Comparison of ENCODE assay signal across 9 cellular contexts in genomic region chr6:139708342-139709199, GRCh38.
DNase-seq lines count a peak whose midpoint lies in the region; ATAC-seq and TF ChIP-seq lines count a peak whose summit lies in the region.
"Had no signal": no experiment of that assay in that cellular context is flagged by ENCODE, and none has a peak within 500 bp of the region (broad histone marks: within the 10 kb centered on the region; RNA-seq: fewer than 3 reads in every experiment).

No MANE protein-coding gene starts in this region.

- peaks cover 0 to 5% (median 2%) of the 10 kb centered on the region in 5 donors for H3K27me3 Mint-ChIP-seq in naive thymus-derived CD8-positive, alpha-beta T cell

- H3K4me1 ChIP-seq in rectal smooth muscle tissue (ENCODE audit: control insufficient read depth, insufficient read depth, low read length), result peaks cover 9% of the 10 kb centered on the region

- peak; percentile 78 for DNase-seq in GM03348 (ENCODE audit: low spot score)
- no peak for DNase-seq in SK-N-MC (ENCODE audit: low read depth, low spot score)
- peak; percentile 86 to 90 for DNase-seq in foreskin fibroblast
- no peak for DNase-seq in amygdala (lab: John Stamatoyannopoulos, UW)
- DNase-seq in naive thymus-derived CD8-positive, alpha-beta T cell, result no peak
- no peak for DNase-seq in RPMI8226

- H3K9ac ChIP-seq in SK-N-MC (ENCODE audit: insufficient read length) (no peak overlapping the region), rectal smooth muscle tissue (ENCODE audit: low read length) (no peak overlapping the region)

- H3K36me3 ChIP-seq in SK-N-MC (ENCODE audit: insufficient read depth, low read length) (0 out of 2 replicates have a peak, but pooled peaks cover 4% of the 10 kb centered on the region), rectal smooth muscle tissue (ENCODE audit: control insufficient read depth, insufficient read depth, low read length) (no peaks in the 10 kb centered on the region)
- H3K36me3 ChIP-seq: tibial nerve had no signal

- no peaks in the 10 kb centered on the region for H3K36me3 Mint-ChIP-seq in naive thymus-derived CD8-positive, alpha-beta T cell

- TF ChIP-seq CTCF in foreskin fibroblast (IDR thresholded peaks at IDR 0.05; ENCODE audit: low read depth, low read length), result no peak

- no peak overlapping the region for H3K4me3 Mint-ChIP-seq in naive thymus-derived CD8-positive, alpha-beta T cell

- H3K4me3 ChIP-seq in SK-N-MC (peak overlapping the region; percentile 3), foreskin fibroblast (ENCODE audit: low read depth in 1 of 2, low read length in 2 of 2) (no peak overlapping the region), rectal smooth muscle tissue (ENCODE audit: low read length) (no peak overlapping the region)
- H3K4me3 ChIP-seq: tibial nerve had no signal

- no peak for ATAC-seq in HG03460 (IDR thresholded peaks at IDR 0.05; ENCODE audit: unreplicated experiment)
- no peak for ATAC-seq in naive thymus-derived CD8-positive, alpha-beta T cell

- peaks cover 0 to 5% (median 0%) of the 10 kb centered on the region in 9 donors for H3K9me3 Mint-ChIP-seq in naive thymus-derived CD8-positive, alpha-beta T cell

- H3K9me3 ChIP-seq in SK-N-MC (ENCODE audit: low read depth, low read length), result no peaks in the 10 kb centered on the region; the same call in 1 of the 2 replicates
- H3K9me3 ChIP-seq: tibial nerve had no signal

- no peaks in the 10 kb centered on the region for H3K27me3 ChIP-seq in rectal smooth muscle tissue (ENCODE audit: control insufficient read depth, insufficient read depth, low read length)
- H3K27me3 ChIP-seq: tibial nerve had no signal

- H3K4me1 Mint-ChIP-seq in naive thymus-derived CD8-positive, alpha-beta T cell, result no peaks in the 10 kb centered on the region

- no peak overlapping the region for H3K27ac Mint-ChIP-seq in naive thymus-derived CD8-positive, alpha-beta T cell

- POLR2A ChIA-PET in naive thymus-derived CD8-positive, alpha-beta T cell (lab: Charles Lee), result no interaction called here

- peak overlapping the region; percentile 47; the same call in 1 of the 2 replicates for H3K27ac ChIP-seq in SK-N-MC
- H3K27ac ChIP-seq in rectal smooth muscle tissue (ENCODE audit: low read depth, low read length), result peak overlapping the region; percentile 34
- H3K27ac ChIP-seq: tibial nerve had no signal

Comparison
In these comparisons a context has a peak if more than half of its experiments do, and no peak if none do; other contexts are left out.
1. DNase-seq: peak in GM03348 (single experiment) and foreskin fibroblast (2 of 2); none in SK-N-MC (single experiment), amygdala (0 of 56), naive thymus-derived CD8-positive, alpha-beta T cell (0 of 10) and RPMI8226 (single experiment).